1 cellular context compared by ENCODE assay signal in the genomic region with DNA sequence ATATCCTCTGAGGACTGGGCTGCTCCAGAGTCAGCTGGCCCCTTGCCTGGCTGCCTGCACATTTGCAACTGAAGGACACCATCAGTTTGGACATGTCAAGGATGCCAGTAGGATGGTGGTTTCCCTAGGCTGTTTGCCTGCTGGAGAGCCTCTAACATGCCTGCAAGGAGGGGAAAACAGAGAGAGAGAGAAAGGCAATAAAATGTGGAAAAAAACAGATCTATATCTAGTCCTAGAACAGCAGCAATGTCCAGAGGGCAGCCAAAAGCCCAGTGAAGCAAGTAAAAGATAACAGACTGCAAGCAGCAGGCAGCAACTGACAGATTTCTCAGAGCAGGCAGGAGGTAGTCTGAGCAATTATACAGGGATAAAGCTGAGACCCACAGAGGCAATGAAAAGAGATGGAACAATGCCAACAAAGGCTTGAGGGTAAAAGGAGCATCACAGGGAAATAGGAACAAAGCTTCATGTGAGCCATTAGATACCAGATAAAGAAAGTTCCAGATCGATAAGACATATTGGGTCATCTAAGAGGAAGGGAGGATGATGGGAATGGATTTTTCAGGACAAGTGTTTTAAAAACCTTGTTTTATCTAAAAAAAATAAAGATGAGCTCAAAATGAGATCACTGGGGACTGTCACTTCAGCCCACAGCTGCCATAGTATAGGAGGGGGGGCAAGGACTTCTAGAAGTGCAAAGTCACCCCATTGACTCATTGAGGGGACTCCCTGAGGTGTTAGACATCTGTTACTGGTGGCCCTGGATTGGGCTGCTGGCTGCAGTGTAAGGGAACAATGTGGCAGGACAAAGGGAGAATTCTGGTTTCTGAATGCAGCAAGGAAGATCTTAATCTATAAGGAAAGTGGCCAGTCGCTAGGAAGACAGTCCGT.
TF ChIP-seq lines count a peak whose summit lies in the region.

No MANE protein-coding gene starts in this region.

TF ChIP-seq in GM23338, 12 proteins besides CTCF, POLR2A, EP300 and RAD21 (continued from another document):
- TF ChIP-seq ZNF462 (CRISPR knock-in tag; IDR thresholded peaks at IDR 0.05) (no peak), POLR2AphosphoS5 (IDR thresholded peaks at IDR 0.05; ENCODE audit: low read depth) (no peak), ZNF114 (CRISPR knock-in tag; IDR thresholded peaks at IDR 0.05) (no peak), JUNB (IDR thresholded peaks at IDR 0.05; ENCODE audit: unreplicated experiment) (no peak)
- TF ChIP-seq, protein P1, sequence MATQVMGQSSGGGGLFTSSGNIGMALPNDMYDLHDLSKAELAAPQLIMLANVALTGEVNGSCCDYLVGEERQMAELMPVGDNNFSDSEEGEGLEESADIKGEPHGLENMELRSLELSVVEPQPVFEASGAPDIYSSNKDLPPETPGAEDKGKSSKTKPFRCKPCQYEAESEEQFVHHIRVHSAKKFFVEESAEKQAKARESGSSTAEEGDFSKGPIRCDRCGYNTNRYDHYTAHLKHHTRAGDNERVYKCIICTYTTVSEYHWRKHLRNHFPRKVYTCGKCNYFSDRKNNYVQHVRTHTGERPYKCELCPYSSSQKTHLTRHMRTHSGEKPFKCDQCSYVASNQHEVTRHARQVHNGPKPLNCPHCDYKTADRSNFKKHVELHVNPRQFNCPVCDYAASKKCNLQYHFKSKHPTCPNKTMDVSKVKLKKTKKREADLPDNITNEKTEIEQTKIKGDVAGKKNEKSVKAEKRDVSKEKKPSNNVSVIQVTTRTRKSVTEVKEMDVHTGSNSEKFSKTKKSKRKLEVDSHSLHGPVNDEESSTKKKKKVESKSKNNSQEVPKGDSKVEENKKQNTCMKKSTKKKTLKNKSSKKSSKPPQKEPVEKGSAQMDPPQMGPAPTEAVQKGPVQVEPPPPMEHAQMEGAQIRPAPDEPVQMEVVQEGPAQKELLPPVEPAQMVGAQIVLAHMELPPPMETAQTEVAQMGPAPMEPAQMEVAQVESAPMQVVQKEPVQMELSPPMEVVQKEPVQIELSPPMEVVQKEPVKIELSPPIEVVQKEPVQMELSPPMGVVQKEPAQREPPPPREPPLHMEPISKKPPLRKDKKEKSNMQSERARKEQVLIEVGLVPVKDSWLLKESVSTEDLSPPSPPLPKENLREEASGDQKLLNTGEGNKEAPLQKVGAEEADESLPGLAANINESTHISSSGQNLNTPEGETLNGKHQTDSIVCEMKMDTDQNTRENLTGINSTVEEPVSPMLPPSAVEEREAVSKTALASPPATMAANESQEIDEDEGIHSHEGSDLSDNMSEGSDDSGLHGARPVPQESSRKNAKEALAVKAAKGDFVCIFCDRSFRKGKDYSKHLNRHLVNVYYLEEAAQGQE (IDR thresholded peaks at IDR 0.05; ENCODE audit: unreplicated experiment) = no peak
